ENCODE assay signal across 1 cellular context in genomic region chr2:3563521-3563976, GRCh38.
TF ChIP-seq lines count a peak whose summit lies in the region.

No MANE protein-coding gene starts in this region.

TF ChIP-seq in GM23338, 12 proteins besides CTCF, POLR2A, EP300 and RAD21 (continued from another document):
- TF ChIP-seq REST (IDR thresholded peaks at IDR 0.05; ENCODE audit: unreplicated experiment) (no peak), EZH2phosphoT487 (IDR thresholded peaks at IDR 0.05; ENCODE audit: unreplicated experiment) (no peak), NANOG (IDR thresholded peaks at IDR 0.05; ENCODE audit: borderline replicate concordance) (no peak), ZNF462 (CRISPR knock-in tag; IDR thresholded peaks at IDR 0.05) (no peak), CREB1 (CRISPR knock-in tag; IDR thresholded peaks at IDR 0.05; ENCODE audit: low read depth) (no peak), STAT1 (IDR thresholded peaks at IDR 0.05; ENCODE audit: unreplicated experiment) (no peak), JUNB (IDR thresholded peaks at IDR 0.05; ENCODE audit: unreplicated experiment) (no peak), POLR2AphosphoS5 (IDR thresholded peaks at IDR 0.05; ENCODE audit: low read depth) (no peak), ZNF331 (CRISPR knock-in tag; IDR thresholded peaks at IDR 0.05; ENCODE audit: low read depth) (no peak), ZNF114 (CRISPR knock-in tag; IDR thresholded peaks at IDR 0.05) (no peak), ETS1 (IDR thresholded peaks at IDR 0.05) (no peak)
